2 cellular contexts compared by ENCODE assay signal in genomic region chr2:30305235-30305634, GRCh38.
TF ChIP-seq lines count a peak whose summit lies in the region.

No MANE protein-coding gene starts in this region.

TF ChIP-seq in SK-N-SH, 30 proteins besides CTCF, POLR2A, EP300 and RAD21 (continued from another document):
- TF ChIP-seq PBX3 (IDR thresholded peaks at IDR 0.05) (no peak), FOXM1 (IDR thresholded peaks at IDR 0.05; ENCODE audit: low read depth) (no peak), NRF1 (IDR thresholded peaks at IDR 0.05; ENCODE audit: low read depth, low read length) (no peak), IRF3 (IDR thresholded peaks at IDR 0.05; ENCODE audit: low read depth, low read length) (no peak), GATA2 (CRISPR knock-in tag; IDR thresholded peaks at IDR 0.05) (no peak)

TF ChIP-seq in SK-N-SH treated with all-trans-retinoic acid at 6 μM for 48 hours, 23 proteins besides CTCF, POLR2A, EP300 and RAD21 (continued from another document):
- TF ChIP-seq PATZ1 (CRISPR knock-in tag; IDR thresholded peaks at IDR 0.05; ENCODE audit: borderline replicate concordance) (no peak), TOX (CRISPR knock-in tag; IDR thresholded peaks at IDR 0.05; ENCODE audit: borderline replicate concordance) (no peak), TCF4 (CRISPR knock-in tag; IDR thresholded peaks at IDR 0.05; ENCODE audit: borderline replicate concordance) (no peak), ZC3H10 (CRISPR knock-in tag; IDR thresholded peaks at IDR 0.05) (no peak), CSRNP3 (CRISPR knock-in tag; IDR thresholded peaks at IDR 0.05) (no peak)
TF ChIP-seq in SK-N-SH treated with all-trans-retinoic acid at 6 μM for 48 hours: peak in this region for 0.
